ENCODE assay signal across 8 cellular contexts in genomic region chr17:75012320-75013076, GRCh38. TPM values are rescaled to one million over a fixed set of nuclear protein-coding genes. Genes with fewer than 3 reads are reported as not detected.
DNase-seq lines count a peak whose midpoint lies in the region; ATAC-seq and TF ChIP-seq lines count a peak whose summit lies in the region.

Gene MRPL58, plus strand, starts transcription at chr17:75012670. Its CDS starts 17 bp downstream, at chr17:75012687.

- DNase-seq in AG09309 (ENCODE audit: low read depth) (no peak), NCI-H226 (peak; percentile 80), cerebellum (ENCODE audit: low spot score) (peak; percentile 83), kidney glomerular epithelial cell (lab: John Stamatoyannopoulos, UW) (peak; percentile 88)
- peak; percentile 83 for DNase-seq in activated CD4-positive, CD25-positive, alpha-beta regulatory T cell treated with anti-CD3 and anti-CD28 coated beads, Interleukin-2, amount 50 U/mL, for 72 hours
- peak; percentile 70 to 80 for DNase-seq in stimulated activated CD4-positive, alpha-beta T cell treated with anti-CD3 and anti-CD28 coated beads, Interleukin-15, amount 100 ng/mL, for 48 hours (ENCODE audit: low read depth in 2 of 2)

- H3K4me3 ChIP-seq in AG09309 (ENCODE audit: control insufficient read depth, low read depth, low read length): peak within 1 kb of the TSS; percentile 99

- peak; percentile 64 for TF ChIP-seq CTCF in AG09309 (IDR thresholded peaks at IDR 0.05; ENCODE audit: control insufficient read depth, insufficient read depth, low read depth, low read length, missing control alignments)

- ATAC-seq in GM18873 (IDR thresholded peaks at IDR 0.05; ENCODE audit: low FRiP score, unreplicated experiment): peak; percentile 72
- ATAC-seq in HG03135 (IDR thresholded peaks at IDR 0.05; ENCODE audit: unreplicated experiment): peak; percentile 87

RNA-seq across cellular contexts. Expression of gene MRPL58, which starts in this region (rescaled TPM):
- 6.6 TPM for total RNA-seq in cerebellum
